In the genomic region with DNA sequence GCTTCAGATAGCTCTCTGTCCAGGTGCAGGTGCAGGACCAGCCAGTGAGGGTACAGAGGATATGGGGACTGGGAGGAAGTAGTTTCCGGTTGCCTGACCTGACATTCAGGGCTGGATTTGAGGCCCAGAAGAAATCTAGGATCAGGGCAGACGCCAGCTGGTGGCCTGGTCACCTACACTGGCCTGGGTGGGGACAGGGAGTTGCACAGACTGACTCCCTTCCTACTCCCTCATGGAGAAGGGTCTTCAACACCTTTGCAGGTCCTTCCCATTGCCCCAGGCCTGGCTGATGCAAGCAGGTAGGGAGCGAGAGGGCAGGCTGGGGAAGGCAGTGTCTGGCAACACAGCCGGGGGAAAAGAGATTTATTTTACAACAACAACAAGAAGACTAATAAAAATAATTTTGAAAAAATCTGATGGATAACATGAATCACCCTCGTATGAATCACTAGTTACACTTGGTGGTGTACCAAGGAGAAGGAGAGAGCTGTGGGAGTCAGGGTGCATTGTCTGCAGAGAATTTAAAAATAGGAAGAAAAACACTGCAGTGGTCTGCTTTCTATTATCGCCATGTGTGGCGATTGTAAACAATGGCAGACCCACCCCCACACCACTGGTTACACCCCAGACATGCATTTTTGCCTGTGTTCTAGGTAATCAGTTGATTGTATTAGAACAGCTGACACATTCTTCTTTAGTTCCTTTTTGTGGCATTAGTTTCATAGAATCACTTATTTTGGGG, we compare ENCODE assay signal across 8 cellular contexts.
DNase-seq lines count a peak whose midpoint lies in the region; ATAC-seq and TF ChIP-seq lines count a peak whose summit lies in the region.

No MANE protein-coding gene starts in this region.

- DNase-seq in GM04504 (ENCODE audit: low read depth) (peak; percentile 81), fibroblast of villous mesenchyme (ENCODE audit: low read depth) (peak; percentile 88), NOMO-1 treated with DMSO at 0.1 percent for 48 hours (lab: John Stamatoyannopoulos, UW; ENCODE audit: unreplicated experiment) (no peak), NCI-H2171 (lab: John Stamatoyannopoulos, UW) (no peak), NCI-H2196 (lab: John Stamatoyannopoulos, UW; ENCODE audit: unreplicated experiment) (no peak)
- peak; percentile 44 to 53 for DNase-seq in activated CD4-positive, alpha-beta T cell treated with anti-CD3 and anti-CD28 coated beads, Interleukin-2, amount 50 U/mL, for 4 hours

- ATAC-seq in HG03108 (IDR thresholded peaks at IDR 0.05; ENCODE audit: unreplicated experiment): peak; percentile 3
- no peak for ATAC-seq in GM19035 (IDR thresholded peaks at IDR 0.05; ENCODE audit: unreplicated experiment)

- H3K4me3 ChIP-seq in fibroblast of villous mesenchyme (ENCODE audit: low read depth, low read length): no peak overlapping the region

- no peak for TF ChIP-seq CTCF in fibroblast of villous mesenchyme (IDR thresholded peaks at IDR 0.05; ENCODE audit: insufficient read depth, low read depth, low read length)

Comparison
In these comparisons a context has a peak if more than half of its experiments do, and no peak if none do; other contexts are left out.
1. DNase-seq: peak in GM04504 (single experiment), activated CD4-positive, alpha-beta T cell treated with anti-CD3 and anti-CD28 coated beads, Interleukin-2, amount 50 U/mL, for 4 hours (2 of 2) and fibroblast of villous mesenchyme (single experiment); none in NOMO-1 treated with DMSO at 0.1 percent for 48 hours (single experiment), NCI-H2171 (single experiment) and NCI-H2196 (single experiment).